ENCODE assay signal across 21 cellular contexts in genomic region chrX:115989686-115990085, GRCh38.
DNase-seq lines count a peak whose midpoint lies in the region; ATAC-seq, FAIRE-seq and TF ChIP-seq lines count a peak whose summit lies in the region.
"Had no signal": no experiment of that assay in that cellular context is flagged by ENCODE, and none has a peak within 500 bp of the region (broad histone marks: within the 10 kb centered on the region; RNA-seq: fewer than 3 reads in every experiment).

No MANE protein-coding gene starts in this region.

- H3K9ac ChIP-seq in H1 (replicated peaks in 1 of 4; ENCODE audit: extremely low read depth in 1 of 4, low read depth in 3 of 4, low read length in 3 of 4) (no peak overlapping the region), neuronal stem cell (ENCODE audit: low read depth, low read length, poor library complexity) (no peak overlapping the region)
- H3K9ac ChIP-seq: BLaER1 treated with 17β-estradiol and CSF1 and Interleukin-3, amounts not matched to agents 10 nM and 100 nM had no signal

- H3K79me1 ChIP-seq in H1 (ENCODE audit: low read depth, low read length) (no peaks in the 10 kb centered on the region), neuronal stem cell (ENCODE audit: low read depth, low read length) (no peaks in the 10 kb centered on the region)

- H2BK15ac ChIP-seq in H1 (ENCODE audit: low read length) = no peak overlapping the region
- H2BK15ac ChIP-seq in neuronal stem cell (ENCODE audit: low read length) = no peak overlapping the region

- H3K4me3 Mint-ChIP-seq in nephron progenitor cell = no peak overlapping the region
- H3K4me3 Mint-ChIP-seq: B cell; CD4-positive, alpha-beta T cell; CD8-positive, alpha-beta T cell had no signal

- H3K14ac ChIP-seq in H1 (ENCODE audit: insufficient read length) = no peak overlapping the region
- no peak overlapping the region for H3K14ac ChIP-seq in neuronal stem cell (ENCODE audit: low read length)

- H3K4me1 Mint-ChIP-seq in nephron progenitor cell = no peaks in the 10 kb centered on the region
- H3K4me1 Mint-ChIP-seq: B cell had no signal

- H3K27ac ChIP-seq in H1 (ENCODE audit: low read depth, low read length) (no peak overlapping the region), small intestine (ENCODE audit: low read depth in 1 of 2, low read length in 1 of 2) (no peak overlapping the region), neuronal stem cell (replicated peaks; ENCODE audit: low read length) (no peak overlapping the region)
- H3K27ac ChIP-seq: 22Rv1; A549; BLaER1 treated with 17β-estradiol and CSF1 and Interleukin-3, amounts not matched to agents 10 nM and 100 nM; C4-2B had no signal

- H3K27me3 Mint-ChIP-seq in nephron progenitor cell (ENCODE audit: low read depth, poor library complexity) = no peaks in the 10 kb centered on the region
- H3K27me3 Mint-ChIP-seq: B cell; CD4-positive, alpha-beta T cell had no signal

- H4K20me1 ChIP-seq in H1 (replicated peaks in 1 of 2; ENCODE audit: control insufficient read depth in 1 of 2, insufficient read depth in 2 of 2, low read length in 2 of 2) = no peaks in the 10 kb centered on the region
- H4K20me1 ChIP-seq: BLaER1 treated with 17β-estradiol and CSF1 and Interleukin-3, amounts not matched to agents 10 nM and 100 nM had no signal

- H3K36me3 ChIP-seq in H1 (ENCODE audit: control insufficient read depth in 2 of 4, insufficient read depth in 4 of 4, low read length in 3 of 4) (no peaks in the 10 kb centered on the region), mucosa of descending colon (ENCODE audit: low read depth) (no peaks in the 10 kb centered on the region), small intestine (ENCODE audit: control insufficient read depth in 2 of 2, insufficient read depth in 2 of 2, low read length in 2 of 2) (no peaks in the 10 kb centered on the region), neuronal stem cell (replicated peaks in 1 of 2; ENCODE audit: control insufficient read depth in 2 of 2, insufficient read depth in 2 of 2, low read length in 2 of 2) (no peaks in the 10 kb centered on the region)
- H3K36me3 ChIP-seq: BLaER1 treated with 17β-estradiol and CSF1 and Interleukin-3, amounts not matched to agents 10 nM and 100 nM had no signal

- no peaks in the 10 kb centered on the region for H3K79me2 ChIP-seq in H1 (ENCODE audit: control insufficient read depth in 1 of 2, insufficient read depth in 2 of 2, low read length in 2 of 2)

- H2AFZ ChIP-seq in H1 (ENCODE audit: low read length) (no peak overlapping the region), neuronal stem cell (ENCODE audit: low read length) (no peak overlapping the region)

- H3K4me1 ChIP-seq in H1 (replicated peaks in 1 of 4; ENCODE audit: control insufficient read depth in 3 of 4, insufficient read depth in 4 of 4, low read length in 3 of 4) (peaks cover 0 to 3% (median 2%) of the 10 kb centered on the region in 4 experiments; a peak in 4 of 7 replicates), mucosa of descending colon (ENCODE audit: low read depth) (no peaks in the 10 kb centered on the region), small intestine (ENCODE audit: control insufficient read depth in 2 of 2, insufficient read depth in 1 of 2, low read depth in 1 of 2, low read length in 1 of 2) (peaks cover 0 to 2% of the 10 kb centered on the region in 2 donors), neuronal stem cell (ENCODE audit: control insufficient read depth in 2 of 2, insufficient read depth in 1 of 2, low read depth in 1 of 2, low read length in 2 of 2) (no peaks in the 10 kb centered on the region)
- H3K4me1 ChIP-seq: A549; BLaER1 treated with 17β-estradiol and CSF1 and Interleukin-3, amounts not matched to agents 10 nM and 100 nM; Caco-2 had no signal

- 50% methylated on average over 1 of the region's 1 CpG; no CpG with 5 or more reads in 1 of the 2 experiments for WGBS in H1 (ENCODE audit: extremely low coverage in 1 of 2, insufficient coverage in 1 of 2, insufficient read length in 1 of 2, insufficient replicate concordance in 2 of 2, low coverage in 1 of 2, low lambda C conversion rate in 2 of 2, missing lambda C conversion rate in 1 of 2), 2 experiments
- WGBS in small intestine, 3 donors = 0 to 26% (median 5%) methylated on average over 1 of the region's 1 CpG
- no CpG with 5 or more reads among the region's 1 CpG for WGBS in neuronal stem cell (ENCODE audit: extremely low coverage in 2 of 2, insufficient read length in 2 of 2, insufficient replicate concordance in 1 of 2), 2 donors

- H2AK5ac ChIP-seq in H1 (ENCODE audit: low read depth, low read length) = no peak overlapping the region
- H2AK5ac ChIP-seq in neuronal stem cell (ENCODE audit: low read depth, low read length) = no peak overlapping the region

- no peak overlapping the region for H3K4ac ChIP-seq in H1 (replicated peaks; ENCODE audit: insufficient read length, low read depth, low read length)
- H3K4ac ChIP-seq in neuronal stem cell (ENCODE audit: low read length) = no peak overlapping the region

- ATAC-seq in left colon (peak; percentile 85), mucosa of descending colon (peak; percentile 54)
- ATAC-seq: A549; CD8-positive, alpha-beta T cell had no signal

- H3K27ac Mint-ChIP-seq in nephron progenitor cell = no peak overlapping the region
- H3K27ac Mint-ChIP-seq: B cell; CD4-positive, alpha-beta T cell; CD8-positive, alpha-beta T cell had no signal

- no peak for TF ChIP-seq RAD21 in H1 (IDR thresholded peaks at IDR 0.05 in 1 of 2, conservative IDR thresholded peaks at IDR 0.05 in 1 of 2; ENCODE audit: low read depth in 2 of 2, low read length in 2 of 2)

- peaks cover 4% of the 10 kb centered on the region for H3K36me3 Mint-ChIP-seq in nephron progenitor cell (ENCODE audit: low read depth)
- H3K36me3 Mint-ChIP-seq: CD8-positive, alpha-beta T cell had no signal

- H3K56ac ChIP-seq in H1 (replicated peaks; ENCODE audit: insufficient read length, low read depth, low read length) = no peak overlapping the region

- no peaks in the 10 kb centered on the region for H3K23me2 ChIP-seq in H1 (ENCODE audit: low read depth, low read length)

- H2BK12ac ChIP-seq in H1 (ENCODE audit: low read depth, low read length) (no peak overlapping the region), neuronal stem cell (ENCODE audit: low read length) (no peak overlapping the region)

- H2BK20ac ChIP-seq in H1 (ENCODE audit: low read length) = no peak overlapping the region

- H3K23ac ChIP-seq in H1 (ENCODE audit: insufficient read length) = no peak overlapping the region
- H3K23ac ChIP-seq in neuronal stem cell (ENCODE audit: low read depth, low read length, poor library complexity) = no peak overlapping the region

- peak; percentile 24 for FAIRE-seq in H1 (lab: Jason Lieb, UNC)
- no peak for FAIRE-seq in small intestine (lab: Jason Lieb, UNC)
- FAIRE-seq: D721Med, G401.6 had no signal

- peaks cover 26% of the 10 kb centered on the region for H3K9me3 Mint-ChIP-seq in nephron progenitor cell
- H3K9me3 Mint-ChIP-seq: CD4-positive, alpha-beta T cell had no signal

- H4K8ac ChIP-seq in H1 (ENCODE audit: extremely low read depth, insufficient read depth, low read length) (no peak overlapping the region), neuronal stem cell (ENCODE audit: low read depth, low read length) (no peak overlapping the region)

- H3K27me3 ChIP-seq in H1 (replicated peaks in 1 of 4; ENCODE audit: control insufficient read depth in 3 of 4, extremely low read depth in 1 of 4, insufficient read depth in 3 of 4, low read length in 3 of 4) = no peaks in the 10 kb centered on the region
- no peaks in the 10 kb centered on the region for H3K27me3 ChIP-seq in small intestine (ENCODE audit: control insufficient read depth in 2 of 2, insufficient read depth in 2 of 2, low read length in 2 of 2)
- peaks cover 0 to 28% (median 0%) of the 10 kb centered on the region in 3 experiments for H3K27me3 ChIP-seq in neuronal stem cell (ENCODE audit: control insufficient read depth in 3 of 3, insufficient read depth in 3 of 3, low read depth in 1 of 3, low read length in 3 of 3)

- TF ChIP-seq CTCF in H1 (IDR thresholded peaks at IDR 0.05; ENCODE audit: control extremely low read depth in 1 of 3, insufficient read depth in 1 of 3, low read depth in 1 of 3, low read length in 3 of 3) = no peak
- TF ChIP-seq CTCF in mucosa of descending colon (IDR thresholded peaks at IDR 0.05) = no peak
- TF ChIP-seq CTCF in nephron progenitor cell (IDR thresholded peaks at IDR 0.05) = no peak

- H3K18ac ChIP-seq in H1 (ENCODE audit: extremely low read depth, low read length) (no peak overlapping the region), neuronal stem cell (ENCODE audit: low read length) (no peak overlapping the region)

- H2BK120ac ChIP-seq in H1 (replicated peaks; ENCODE audit: low read depth, low read length) (no peak overlapping the region), neuronal stem cell (ENCODE audit: low read depth, low read length) (no peak overlapping the region)

- TF ChIP-seq EP300 in H1 (IDR thresholded peaks at IDR 0.05; ENCODE audit: borderline replicate concordance in 1 of 2, low read depth in 2 of 2, low read length in 2 of 2) = no peak

- H2BK5ac ChIP-seq in H1 (ENCODE audit: low read depth, low read length) (no peak overlapping the region), neuronal stem cell (ENCODE audit: low read length) (no peak overlapping the region)

- CTCF ChIA-PET in H1 (lab: Charles Lee; ENCODE audit: partially characterized antibody) = interaction anchor here (1.0 to 2.6 kb wide), 8 partner anchors 15 to 220 kb away, joined by 3 to 12 read pairs (median 5); no protein-coding TSS in a partner anchor

- H4K5ac ChIP-seq in H1 (ENCODE audit: insufficient read length, low read depth, low read length) = no peak overlapping the region

- no peak for DNase-seq in H1 (ENCODE audit: low read depth in 1 of 2, low spot score in 2 of 2)
- DNase-seq in left colon = no peak
- no peak for DNase-seq in mucosa of descending colon
- peak; percentile 53 for DNase-seq in small intestine
- no peak for DNase-seq in neuronal stem cell (ENCODE audit: low spot score)
- no peak for DNase-seq in nephron progenitor cell
- no peak for DNase-seq in UCSD-AML1 (lab: John Stamatoyannopoulos, UW; ENCODE audit: unreplicated experiment)
- DNase-seq: AML-193; Caco-2; Calu3; CD4-positive, alpha-beta T cell; CD8-positive, alpha-beta T cell; DMS79 treated with DMSO at 0.1 percent for 48 hours; GF-D8 had no signal

- intact Hi-C loops in left colon (cut with DNase I, micrococcal nuclease) (no loop called here), mucosa of descending colon (cut with DNase I, micrococcal nuclease) (no loop called here)

- H3K9me3 ChIP-seq in H1 (ENCODE audit: insufficient read depth in 2 of 2, low read depth in 1 of 2, low read length in 1 of 2) (no peaks in the 10 kb centered on the region), mucosa of descending colon (no peaks in the 10 kb centered on the region), small intestine (ENCODE audit: control insufficient read depth, low read depth) (no peaks in the 10 kb centered on the region), neuronal stem cell (replicated peaks in 1 of 2; ENCODE audit: control insufficient read depth in 2 of 2, insufficient read depth in 1 of 2, low read depth in 1 of 2, low read length in 2 of 2) (no peaks in the 10 kb centered on the region)
- H3K9me3 ChIP-seq: A549, Caco-2 had no signal

- no peak for TF ChIP-seq POLR2A in H1 (IDR thresholded peaks at IDR 0.05; ENCODE audit: control extremely low read depth in 1 of 2, low read depth in 2 of 2, low read length in 2 of 2)

- H3K4me3 ChIP-seq in H1 (ENCODE audit: extremely low read depth in 1 of 4, insufficient read depth in 2 of 4, low read depth in 3 of 4, low read length in 4 of 4) (no peak overlapping the region), mucosa of descending colon (no peak overlapping the region), small intestine (ENCODE audit: low read depth in 1 of 2, low read length in 2 of 2) (no peak overlapping the region), neuronal stem cell (ENCODE audit: low read length in 2 of 2) (no peak overlapping the region)
- H3K4me3 ChIP-seq: A549; BLaER1 treated with 17β-estradiol and CSF1 and Interleukin-3, amounts not matched to agents 10 nM and 100 nM had no signal

- POLR2A ChIA-PET in H1 (lab: Charles Lee; ENCODE audit: partially characterized antibody) = no interaction called here

- H4K91ac ChIP-seq in H1 (replicated peaks; ENCODE audit: insufficient read length, low read length) (no peak overlapping the region), neuronal stem cell (ENCODE audit: low read depth, low read length, poor library complexity) (no peak overlapping the region)

- H3K4me2 ChIP-seq in H1 (ENCODE audit: insufficient read depth in 1 of 2, low read depth in 2 of 2, low read length in 2 of 2) (no peak overlapping the region), neuronal stem cell (ENCODE audit: insufficient read depth, low read length, poor library complexity, severe bottlenecking) (no peak overlapping the region)
- H3K4me2 ChIP-seq: A549; BLaER1 treated with 17β-estradiol and CSF1 and Interleukin-3, amounts not matched to agents 10 nM and 100 nM had no signal
